ENCODE assay signal across 1 cellular context in the genomic region with DNA sequence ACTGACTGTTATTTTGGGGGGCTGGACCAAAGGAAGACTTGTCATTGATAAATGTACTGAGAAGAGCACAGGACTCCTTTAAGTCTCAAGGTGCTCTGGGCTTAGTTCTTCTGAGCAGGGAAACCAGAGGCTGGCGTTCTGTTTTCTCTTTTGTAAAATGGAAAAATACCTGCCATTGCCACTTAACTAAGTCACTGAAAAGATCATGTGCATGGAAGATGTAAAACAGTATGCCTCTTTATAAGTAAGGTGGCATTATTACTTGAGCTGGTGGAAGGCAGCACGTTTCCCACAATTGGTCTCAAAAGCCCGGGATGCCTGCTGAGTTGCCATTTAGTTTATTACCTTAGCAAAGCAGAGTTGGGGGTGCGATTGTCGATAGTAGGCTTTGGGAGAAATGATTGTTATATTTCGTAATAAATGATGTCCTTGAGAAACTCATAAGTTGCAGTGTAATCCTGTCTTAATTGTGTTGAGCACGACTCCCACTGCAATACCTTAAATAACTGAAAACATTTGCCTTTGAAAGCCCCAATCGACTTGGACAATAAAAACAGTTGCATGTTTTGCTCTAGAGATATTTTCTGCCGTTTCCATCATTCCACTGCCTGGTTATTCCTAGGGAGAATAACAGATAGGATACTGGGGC.
TF ChIP-seq lines count a peak whose summit lies in the region.

No MANE protein-coding gene starts in this region.

TF ChIP-seq in K562, 482 proteins besides CTCF, POLR2A, EP300 and RAD21 (continued from another document and continues in another):
- TF ChIP-seq RERE (CRISPR knock-in tag; IDR thresholded peaks at IDR 0.05; ENCODE audit: borderline replicate concordance) (no peak), NONO (IDR thresholded peaks at IDR 0.05; ENCODE audit: low read depth in 2 of 2, low read length in 1 of 2) (no peak), THRA (IDR thresholded peaks at IDR 0.05) (no peak), ZNF551 (CRISPR knock-in tag; IDR thresholded peaks at IDR 0.05) (no peak), ZNF644 (tag; IDR thresholded peaks at IDR 0.05; ENCODE audit: low read depth) (no peak), IRF9 (tag; IDR thresholded peaks at IDR 0.05) (no peak), ILK (tag; IDR thresholded peaks at IDR 0.05; ENCODE audit: borderline replicate concordance, low read depth) (no peak), SREBF1 (IDR thresholded peaks at IDR 0.05; ENCODE audit: borderline replicate concordance, low read depth, low read length) (no peak), HDAC1 (IDR thresholded peaks at IDR 0.05) (no peak), NELFE (IDR thresholded peaks at IDR 0.05; ENCODE audit: insufficient read depth, insufficient read length) (no peak), ZNF695 (CRISPR knock-in tag; IDR thresholded peaks at IDR 0.05) (no peak), MEF2A (IDR thresholded peaks at IDR 0.05; ENCODE audit: control insufficient read depth, low read depth, low read length) (no peak), CREB3L1 (IDR thresholded peaks at IDR 0.05; ENCODE audit: borderline replicate concordance, low read depth) (0 out of 2 replicates have a peak, but pooled peaks have one; percentile 15), MECOM (CRISPR knock-in tag; IDR thresholded peaks at IDR 0.05) (no peak), C11orf30 (IDR thresholded peaks at IDR 0.05; ENCODE audit: low read depth) (no peak), TEAD2 (tag; IDR thresholded peaks at IDR 0.05) (0 out of 2 replicates have a peak, but pooled peaks have one; percentile 34), MTF1 (CRISPR knock-in tag; IDR thresholded peaks at IDR 0.05; ENCODE audit: borderline replicate concordance) (no peak), ZBTB1 (CRISPR knock-in tag; IDR thresholded peaks at IDR 0.05; ENCODE audit: borderline replicate concordance, low read depth) (0 out of 2 replicates have a peak, but pooled peaks have one; percentile 1), ZNF589 (CRISPR knock-in tag; IDR thresholded peaks at IDR 0.05; ENCODE audit: low read depth) (peak; percentile 38; the same call in 1 of the 2 replicates), RBM17 (IDR thresholded peaks at IDR 0.05; ENCODE audit: borderline replicate concordance, low read depth, low read length) (no peak), MEIS2 (IDR thresholded peaks at IDR 0.05; ENCODE audit: partially characterized antibody) (peak; percentile 18), BCOR (IDR thresholded peaks at IDR 0.05) (no peak), BMI1 (IDR thresholded peaks at IDR 0.05; ENCODE audit: low read length) (no peak), YY1 (IDR thresholded peaks at IDR 0.05; ENCODE audit: borderline replicate concordance in 1 of 3, control insufficient read depth in 1 of 3, extremely low read depth in 1 of 3, insufficient read depth in 3 of 3, insufficient read length in 1 of 3, insufficient replicate concordance in 2 of 3, low read depth in 1 of 3, low read length in 2 of 3) (no peak), ZBTB2 (IDR thresholded peaks at IDR 0.05) (no peak), HNRNPH1 (optimal IDR thresholded peaks at IDR 0.05; ENCODE audit: low read depth, low read length) (no peak), ZNF76 (CRISPR knock-in tag; IDR thresholded peaks at IDR 0.05; ENCODE audit: borderline replicate concordance) (no peak), CEBPB (tag; IDR thresholded peaks at IDR 0.05) (peak; percentile 75)
- TF ChIP-seq, protein P1, sequence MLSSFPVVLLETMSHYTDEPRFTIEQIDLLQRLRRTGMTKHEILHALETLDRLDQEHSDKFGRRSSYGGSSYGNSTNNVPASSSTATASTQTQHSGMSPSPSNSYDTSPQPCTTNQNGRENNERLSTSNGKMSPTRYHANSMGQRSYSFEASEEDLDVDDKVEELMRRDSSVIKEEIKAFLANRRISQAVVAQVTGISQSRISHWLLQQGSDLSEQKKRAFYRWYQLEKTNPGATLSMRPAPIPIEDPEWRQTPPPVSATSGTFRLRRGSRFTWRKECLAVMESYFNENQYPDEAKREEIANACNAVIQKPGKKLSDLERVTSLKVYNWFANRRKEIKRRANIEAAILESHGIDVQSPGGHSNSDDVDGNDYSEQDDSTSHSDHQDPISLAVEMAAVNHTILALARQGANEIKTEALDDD (IDR thresholded peaks at IDR 0.05): peak; percentile 67; the same call in 1 of the 2 replicates
- TF ChIP-seq, protein P2, sequence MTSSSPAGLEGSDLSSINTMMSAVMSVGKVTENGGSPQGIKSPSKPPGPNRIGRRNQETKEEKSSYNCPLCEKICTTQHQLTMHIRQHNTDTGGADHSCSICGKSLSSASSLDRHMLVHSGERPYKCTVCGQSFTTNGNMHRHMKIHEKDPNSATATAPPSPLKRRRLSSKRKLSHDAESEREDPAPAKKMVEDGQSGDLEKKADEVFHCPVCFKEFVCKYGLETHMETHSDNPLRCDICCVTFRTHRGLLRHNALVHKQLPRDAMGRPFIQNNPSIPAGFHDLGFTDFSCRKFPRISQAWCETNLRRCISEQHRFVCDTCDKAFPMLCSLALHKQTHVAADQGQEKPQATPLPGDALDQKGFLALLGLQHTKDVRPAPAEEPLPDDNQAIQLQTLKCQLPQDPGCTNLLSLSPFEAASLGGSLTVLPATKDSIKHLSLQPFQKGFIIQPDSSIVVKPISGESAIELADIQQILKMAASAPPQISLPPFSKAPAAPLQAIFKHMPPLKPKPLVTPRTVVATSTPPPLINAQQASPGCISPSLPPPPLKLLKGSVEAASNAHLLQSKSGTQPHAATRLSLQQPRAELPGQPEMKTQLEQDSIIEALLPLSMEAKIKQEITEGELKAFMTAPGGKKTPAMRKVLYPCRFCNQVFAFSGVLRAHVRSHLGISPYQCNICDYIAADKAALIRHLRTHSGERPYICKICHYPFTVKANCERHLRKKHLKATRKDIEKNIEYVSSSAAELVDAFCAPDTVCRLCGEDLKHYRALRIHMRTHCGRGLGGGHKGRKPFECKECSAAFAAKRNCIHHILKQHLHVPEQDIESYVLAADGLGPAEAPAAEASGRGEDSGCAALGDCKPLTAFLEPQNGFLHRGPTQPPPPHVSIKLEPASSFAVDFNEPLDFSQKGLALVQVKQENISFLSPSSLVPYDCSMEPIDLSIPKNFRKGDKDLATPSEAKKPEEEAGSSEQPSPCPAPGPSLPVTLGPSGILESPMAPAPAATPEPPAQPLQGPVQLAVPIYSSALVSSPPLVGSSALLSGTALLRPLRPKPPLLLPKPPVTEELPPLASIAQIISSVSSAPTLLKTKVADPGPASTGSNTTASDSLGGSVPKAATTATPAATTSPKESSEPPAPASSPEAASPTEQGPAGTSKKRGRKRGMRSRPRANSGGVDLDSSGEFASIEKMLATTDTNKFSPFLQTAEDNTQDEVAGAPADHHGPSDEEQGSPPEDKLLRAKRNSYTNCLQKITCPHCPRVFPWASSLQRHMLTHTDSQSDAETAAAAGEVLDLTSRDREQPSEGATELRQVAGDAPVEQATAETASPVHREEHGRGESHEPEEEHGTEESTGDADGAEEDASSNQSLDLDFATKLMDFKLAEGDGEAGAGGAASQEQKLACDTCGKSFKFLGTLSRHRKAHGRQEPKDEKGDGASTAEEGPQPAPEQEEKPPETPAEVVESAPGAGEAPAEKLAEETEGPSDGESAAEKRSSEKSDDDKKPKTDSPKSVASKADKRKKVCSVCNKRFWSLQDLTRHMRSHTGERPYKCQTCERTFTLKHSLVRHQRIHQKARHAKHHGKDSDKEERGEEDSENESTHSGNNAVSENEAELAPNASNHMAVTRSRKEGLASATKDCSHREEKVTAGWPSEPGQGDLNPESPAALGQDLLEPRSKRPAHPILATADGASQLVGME (CRISPR knock-in tag; IDR thresholded peaks at IDR 0.05): no peak
